8 cellular contexts compared by ENCODE assay signal in genomic region chr1:92858564-92859399, GRCh38. TPM values are rescaled to one million over a fixed set of nuclear protein-coding genes. Genes with fewer than 3 reads are reported as not detected.
DNase-seq lines count a peak whose midpoint lies in the region; ATAC-seq, FAIRE-seq and TF ChIP-seq lines count a peak whose summit lies in the region.

No MANE protein-coding gene starts in this region.

- TF ChIP-seq CTCF in GM13976 (IDR thresholded peaks at IDR 0.05; ENCODE audit: borderline replicate concordance, control extremely low read depth, extremely low read depth, insufficient read depth, missing control alignments) (peak; percentile 71), endothelial cell of umbilical vein (IDR thresholded peaks at IDR 0.05; ENCODE audit: extremely low read depth in 1 of 2, insufficient read depth in 1 of 2, low read depth in 1 of 2, low read length in 2 of 2) (peak; percentile 66 to 93)

- POLR2A ChIA-PET in endothelial cell of umbilical vein (lab: Charles Lee), result no interaction called here

- H3K27me3 ChIP-seq in endothelial cell of umbilical vein (ENCODE audit: control insufficient read depth in 2 of 2, insufficient read depth in 2 of 2, low read length in 2 of 2) (peaks cover 2 to 6% of the 10 kb centered on the region in 2 experiments), thymus (ENCODE audit: control insufficient read depth, insufficient read depth) (no peaks in the 10 kb centered on the region)

- peak; percentile 51 for ATAC-seq in HG03457 (IDR thresholded peaks at IDR 0.05; ENCODE audit: unreplicated experiment)

- no peaks in the 10 kb centered on the region for H3K79me2 ChIP-seq in endothelial cell of umbilical vein (ENCODE audit: control insufficient read depth, insufficient read depth, low read length)

- FAIRE-seq in endothelial cell of umbilical vein (lab: Jason Lieb, UNC), result peak; percentile 97

- DNase-seq in ACHN (peak; percentile 80), GM13976 (ENCODE audit: low spot score) (peak; percentile 66), NCI-H524 treated with DMSO at 0.1 percent for 48 hours (lab: John Stamatoyannopoulos, UW) (peak; percentile 56), endothelial cell of umbilical vein (ENCODE audit: low read depth, low spot score) (peak; percentile 81), mucosa of gallbladder (ENCODE audit: low spot score) (peak; percentile 83)
- peak; percentile 28 to 53 for DNase-seq in activated CD4-positive, alpha-beta T cell treated with anti-CD3 and anti-CD28 coated beads, Interleukin-2, amount 50 U/mL, for 48 hours

- no peak overlapping the region for H3K9ac ChIP-seq in endothelial cell of umbilical vein (replicated peaks; ENCODE audit: extremely low read depth, insufficient read depth, low read length)

- no peak for TF ChIP-seq POLR2A in endothelial cell of umbilical vein (IDR thresholded peaks at IDR 0.05; ENCODE audit: low read depth, low read length)

- H3K9me1 ChIP-seq in endothelial cell of umbilical vein (replicated peaks; ENCODE audit: control insufficient read depth, extremely low read depth, insufficient read depth, low read length), result no peaks in the 10 kb centered on the region

- H3K36me3 ChIP-seq in endothelial cell of umbilical vein (ENCODE audit: control insufficient read depth in 2 of 2, extremely low read depth in 1 of 2, insufficient read depth in 2 of 2, low read length in 2 of 2) (no peaks in the 10 kb centered on the region), thymus (ENCODE audit: control insufficient read depth, insufficient read depth) (no peaks in the 10 kb centered on the region)

- no peak overlapping the region for H3K4me2 ChIP-seq in endothelial cell of umbilical vein (ENCODE audit: insufficient read depth, low read length)

- CTCF ChIA-PET in endothelial cell of umbilical vein (lab: Charles Lee), result interaction anchor here (0.6 to 11.4 kb wide), 25 partner anchors 8 to 548 kb away, joined by 3 to 257 read pairs (median 4); partner anchors contain the start of gene DIPK1A

- H3K27ac ChIP-seq in endothelial cell of umbilical vein (ENCODE audit: insufficient read depth, low read depth, low read length), result no peak overlapping the region
- H3K27ac ChIP-seq in thymus (ENCODE audit: low read depth), result no peak overlapping the region

- H3K9me3 ChIP-seq in endothelial cell of umbilical vein (replicated peaks; ENCODE audit: control insufficient read depth, insufficient read depth, low read length), result no peaks in the 10 kb centered on the region
- H3K9me3 ChIP-seq in thymus (ENCODE audit: control insufficient read depth), result no peaks in the 10 kb centered on the region

- no peak overlapping the region for H3K4me3 ChIP-seq in endothelial cell of umbilical vein (replicated peaks in 1 of 3; ENCODE audit: insufficient read depth in 1 of 3, low read depth in 1 of 3, low read length in 3 of 3)
- peak overlapping the region; percentile 14 for H3K4me3 ChIP-seq in thymus (ENCODE audit: low read length)

- no peaks in the 10 kb centered on the region for H3K4me1 ChIP-seq in endothelial cell of umbilical vein (ENCODE audit: control insufficient read depth, extremely low read depth, insufficient read depth, low read length)
- H3K4me1 ChIP-seq in thymus (ENCODE audit: control insufficient read depth, insufficient read depth, low read length), result peaks cover 9% of the 10 kb centered on the region

- in situ Hi-C loops in ACHN (cut with HindIII; ENCODE audit: low pct_ligation_motif_present, low pct_unique_long_range_greater_than_20kb, low sequenced_read_pairs) (no loop called here), GM13976 (cut with MboI; ENCODE audit: low sequenced_read_pairs, unreplicated experiment) (loop anchor here (5.0 kb wide), 1 partner anchor 134 kb away; no protein-coding TSS in a partner anchor)

- BruUV-seq in endothelial cell of umbilical vein (replicated peaks; lab: Mats Ljungman, UMichigan), result no TSS peak

- dilution Hi-C loops in endothelial cell of umbilical vein (cut with MboI; ENCODE audit: extremely low pct_ligation_motif_present, low sequenced_read_pairs), result no loop called here

- intact Hi-C loops in endothelial cell of umbilical vein (cut with micrococcal nuclease), result loop anchor here (1.0 kb wide), 4 partner anchors 102 to 220 kb away; no protein-coding TSS in a partner anchor

- 34% methylated on average over 13 of the region's 13 CpGs for WGBS in thymus

- H2AFZ ChIP-seq in endothelial cell of umbilical vein (ENCODE audit: low read depth, low read length), result no peak overlapping the region

- H4K20me1 ChIP-seq in endothelial cell of umbilical vein (replicated peaks; ENCODE audit: control insufficient read depth, extremely low read depth, insufficient read depth, low read length), result no peaks in the 10 kb centered on the region

TF ChIP-seq in endothelial cell of umbilical vein, 7 proteins besides CTCF, POLR2A, EP300 and RAD21:
- no peak for TF ChIP-seq JUN (IDR thresholded peaks at IDR 0.05; ENCODE audit: borderline replicate concordance, insufficient read depth, insufficient read length, low read depth)
- no peak for TF ChIP-seq MYC (IDR thresholded peaks at IDR 0.05; ENCODE audit: low read depth, low read length)
- TF ChIP-seq GATA2 (IDR thresholded peaks at IDR 0.05; ENCODE audit: insufficient read depth, insufficient read length, low read depth, low read length), result no peak
- TF ChIP-seq POLR2AphosphoS5 (IDR thresholded peaks at IDR 0.05; ENCODE audit: insufficient read depth, low read depth, low read length), result no peak
- no peak for TF ChIP-seq EZH2 (IDR thresholded peaks at IDR 0.05; ENCODE audit: borderline replicate concordance, low read depth, low read length, severe bottlenecking)
- no peak for TF ChIP-seq FOS (IDR thresholded peaks at IDR 0.05; ENCODE audit: borderline replicate concordance, insufficient read depth, low read length)
- TF ChIP-seq MAX (IDR thresholded peaks at IDR 0.05; ENCODE audit: insufficient read depth, insufficient read length), result no peak

RNA-seq across cellular contexts. Expression of gene RPL5, which starts 26.9 kb away (rescaled TPM):
- total RNA-seq in endothelial cell of umbilical vein (1,109 and 1,117 TPM in 2 replicates), mucosa of gallbladder (695 TPM)
- polyA plus RNA-seq in endothelial cell of umbilical vein (1,101 and 1,237 TPM in 2 replicates), thymus (2,759 TPM)
- polyA plus RNA-seq in endothelial cell of umbilical vein (2011; cell fraction: cytosol; rRNA removed), result 1,767 and 1,879 TPM in 2 replicates
- 564 and 678 TPM in 2 replicates for polyA plus RNA-seq in endothelial cell of umbilical vein (2011; cell fraction: nucleus; rRNA removed)
- 2,190 and 2,506 TPM in 2 replicates for polyA plus RNA-seq in endothelial cell of umbilical vein (2012)
- polyA minus RNA-seq in endothelial cell of umbilical vein, result 892 and 930 TPM in 2 replicates
- polyA minus RNA-seq in endothelial cell of umbilical vein (2011; cell fraction: cytosol; rRNA and poly(A)+ RNA removed), result 601 TPM
- 161 and 212 TPM in 2 replicates for polyA minus RNA-seq in endothelial cell of umbilical vein (2011; cell fraction: nucleus; rRNA and poly(A)+ RNA removed)
